Comparison of ENCODE assay signal across 1 cellular context in the genomic region with DNA sequence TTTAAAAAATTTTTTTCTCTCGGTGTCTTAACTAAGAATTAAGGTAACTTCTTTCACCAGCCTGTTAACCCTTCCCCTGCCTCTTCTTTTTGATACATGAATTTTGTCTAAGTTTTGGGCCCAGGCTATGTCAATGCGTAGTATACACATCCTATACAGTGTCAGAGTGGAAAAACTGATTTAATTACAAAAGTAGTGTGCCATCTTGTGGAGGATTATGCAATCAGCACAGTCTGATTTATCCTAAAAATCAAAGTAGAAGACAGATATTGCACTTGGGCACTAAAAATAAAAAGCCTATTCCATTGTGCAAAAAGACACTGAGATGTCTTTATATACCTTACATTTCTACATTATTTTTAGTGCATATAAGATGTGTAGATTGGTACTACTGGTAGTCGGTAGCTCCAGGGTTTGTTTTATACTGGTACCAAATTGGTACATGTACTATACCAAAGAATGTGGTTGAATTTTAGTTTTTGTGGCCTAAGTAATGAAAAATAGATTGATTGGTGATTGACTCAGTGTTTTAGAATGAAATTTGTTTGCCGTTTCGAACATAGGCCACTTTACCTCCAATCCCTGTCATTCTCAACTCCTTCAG.
A peak's percentile ranks its signal among the peaks of the same experiment; 100 is the strongest.
TF ChIP-seq lines count a peak whose summit lies in the region.

No MANE protein-coding gene starts in this region.

TF ChIP-seq in K562, 482 proteins besides CTCF, POLR2A, EP300 and RAD21 (continued from another document):
- TF ChIP-seq, protein P1, sequence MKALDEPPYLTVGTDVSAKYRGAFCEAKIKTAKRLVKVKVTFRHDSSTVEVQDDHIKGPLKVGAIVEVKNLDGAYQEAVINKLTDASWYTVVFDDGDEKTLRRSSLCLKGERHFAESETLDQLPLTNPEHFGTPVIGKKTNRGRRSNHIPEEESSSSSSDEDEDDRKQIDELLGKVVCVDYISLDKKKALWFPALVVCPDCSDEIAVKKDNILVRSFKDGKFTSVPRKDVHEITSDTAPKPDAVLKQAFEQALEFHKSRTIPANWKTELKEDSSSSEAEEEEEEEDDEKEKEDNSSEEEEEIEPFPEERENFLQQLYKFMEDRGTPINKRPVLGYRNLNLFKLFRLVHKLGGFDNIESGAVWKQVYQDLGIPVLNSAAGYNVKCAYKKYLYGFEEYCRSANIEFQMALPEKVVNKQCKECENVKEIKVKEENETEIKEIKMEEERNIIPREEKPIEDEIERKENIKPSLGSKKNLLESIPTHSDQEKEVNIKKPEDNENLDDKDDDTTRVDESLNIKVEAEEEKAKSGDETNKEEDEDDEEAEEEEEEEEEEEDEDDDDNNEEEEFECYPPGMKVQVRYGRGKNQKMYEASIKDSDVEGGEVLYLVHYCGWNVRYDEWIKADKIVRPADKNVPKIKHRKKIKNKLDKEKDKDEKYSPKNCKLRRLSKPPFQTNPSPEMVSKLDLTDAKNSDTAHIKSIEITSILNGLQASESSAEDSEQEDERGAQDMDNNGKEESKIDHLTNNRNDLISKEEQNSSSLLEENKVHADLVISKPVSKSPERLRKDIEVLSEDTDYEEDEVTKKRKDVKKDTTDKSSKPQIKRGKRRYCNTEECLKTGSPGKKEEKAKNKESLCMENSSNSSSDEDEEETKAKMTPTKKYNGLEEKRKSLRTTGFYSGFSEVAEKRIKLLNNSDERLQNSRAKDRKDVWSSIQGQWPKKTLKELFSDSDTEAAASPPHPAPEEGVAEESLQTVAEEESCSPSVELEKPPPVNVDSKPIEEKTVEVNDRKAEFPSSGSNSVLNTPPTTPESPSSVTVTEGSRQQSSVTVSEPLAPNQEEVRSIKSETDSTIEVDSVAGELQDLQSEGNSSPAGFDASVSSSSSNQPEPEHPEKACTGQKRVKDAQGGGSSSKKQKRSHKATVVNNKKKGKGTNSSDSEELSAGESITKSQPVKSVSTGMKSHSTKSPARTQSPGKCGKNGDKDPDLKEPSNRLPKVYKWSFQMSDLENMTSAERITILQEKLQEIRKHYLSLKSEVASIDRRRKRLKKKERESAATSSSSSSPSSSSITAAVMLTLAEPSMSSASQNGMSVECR (CRISPR knock-in tag; IDR thresholded peaks at IDR 0.05), result no peak
- 0 out of 2 replicates have a peak, but pooled peaks have one; percentile 20 for TF ChIP-seq HDAC2 (IDR thresholded peaks at IDR 0.05)
- 0 out of 2 replicates have a peak, but pooled peaks have one; percentile 14 for TF ChIP-seq JUND (IDR thresholded peaks at IDR 0.05; ENCODE audit: borderline replicate concordance, low read depth, low read length)
- no peak for TF ChIP-seq JUND (tag; IDR thresholded peaks at IDR 0.05; ENCODE audit: borderline replicate concordance, low read depth, low read length)
- TF ChIP-seq, protein P2, sequence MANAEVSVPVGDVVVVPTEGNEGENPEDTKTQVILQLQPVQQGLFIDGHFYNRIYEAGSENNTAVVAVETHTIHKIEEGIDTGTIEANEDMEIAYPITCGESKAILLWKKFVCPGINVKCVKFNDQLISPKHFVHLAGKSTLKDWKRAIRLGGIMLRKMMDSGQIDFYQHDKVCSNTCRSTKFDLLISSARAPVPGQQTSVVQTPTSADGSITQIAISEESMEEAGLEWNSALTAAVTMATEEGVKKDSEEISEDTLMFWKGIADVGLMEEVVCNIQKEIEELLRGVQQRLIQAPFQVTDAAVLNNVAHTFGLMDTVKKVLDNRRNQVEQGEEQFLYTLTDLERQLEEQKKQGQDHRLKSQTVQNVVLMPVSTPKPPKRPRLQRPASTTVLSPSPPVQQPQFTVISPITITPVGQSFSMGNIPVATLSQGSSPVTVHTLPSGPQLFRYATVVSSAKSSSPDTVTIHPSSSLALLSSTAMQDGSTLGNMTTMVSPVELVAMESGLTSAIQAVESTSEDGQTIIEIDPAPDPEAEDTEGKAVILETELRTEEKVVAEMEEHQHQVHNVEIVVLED (CRISPR knock-in tag; IDR thresholded peaks at IDR 0.05), result no peak
- TF ChIP-seq DIDO1 (tag; IDR thresholded peaks at IDR 0.05; ENCODE audit: low read depth), result no peak
- no peak for TF ChIP-seq FUS (optimal IDR thresholded peaks at IDR 0.05; ENCODE audit: low read depth, low read length)
- TF ChIP-seq U2AF2 (optimal IDR thresholded peaks at IDR 0.05; ENCODE audit: low read depth, low read length), result no peak
- TF ChIP-seq, protein P3, sequence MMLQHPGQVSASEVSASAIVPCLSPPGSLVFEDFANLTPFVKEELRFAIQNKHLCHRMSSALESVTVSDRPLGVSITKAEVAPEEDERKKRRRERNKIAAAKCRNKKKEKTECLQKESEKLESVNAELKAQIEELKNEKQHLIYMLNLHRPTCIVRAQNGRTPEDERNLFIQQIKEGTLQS (IDR thresholded peaks at IDR 0.05), result peak; percentile 58
- TF ChIP-seq, protein P3 (CRISPR knock-in tag; conservative IDR thresholded peaks at IDR 0.05), result no peak
- no peak for TF ChIP-seq WHSC1 (IDR thresholded peaks at IDR 0.05; ENCODE audit: low read length)
- TF ChIP-seq CEBPG (CRISPR knock-in tag; IDR thresholded peaks at IDR 0.05), result peak; percentile 39; the same call in 1 of the 2 replicates
- peak; percentile 93 for TF ChIP-seq CEBPG (tag; conservative IDR thresholded peaks at IDR 0.05 in 1 of 2, IDR thresholded peaks at IDR 0.05 in 1 of 2)
- no peak for TF ChIP-seq MIER1 (IDR thresholded peaks at IDR 0.05; ENCODE audit: low read depth)
- TF ChIP-seq, protein P4, sequence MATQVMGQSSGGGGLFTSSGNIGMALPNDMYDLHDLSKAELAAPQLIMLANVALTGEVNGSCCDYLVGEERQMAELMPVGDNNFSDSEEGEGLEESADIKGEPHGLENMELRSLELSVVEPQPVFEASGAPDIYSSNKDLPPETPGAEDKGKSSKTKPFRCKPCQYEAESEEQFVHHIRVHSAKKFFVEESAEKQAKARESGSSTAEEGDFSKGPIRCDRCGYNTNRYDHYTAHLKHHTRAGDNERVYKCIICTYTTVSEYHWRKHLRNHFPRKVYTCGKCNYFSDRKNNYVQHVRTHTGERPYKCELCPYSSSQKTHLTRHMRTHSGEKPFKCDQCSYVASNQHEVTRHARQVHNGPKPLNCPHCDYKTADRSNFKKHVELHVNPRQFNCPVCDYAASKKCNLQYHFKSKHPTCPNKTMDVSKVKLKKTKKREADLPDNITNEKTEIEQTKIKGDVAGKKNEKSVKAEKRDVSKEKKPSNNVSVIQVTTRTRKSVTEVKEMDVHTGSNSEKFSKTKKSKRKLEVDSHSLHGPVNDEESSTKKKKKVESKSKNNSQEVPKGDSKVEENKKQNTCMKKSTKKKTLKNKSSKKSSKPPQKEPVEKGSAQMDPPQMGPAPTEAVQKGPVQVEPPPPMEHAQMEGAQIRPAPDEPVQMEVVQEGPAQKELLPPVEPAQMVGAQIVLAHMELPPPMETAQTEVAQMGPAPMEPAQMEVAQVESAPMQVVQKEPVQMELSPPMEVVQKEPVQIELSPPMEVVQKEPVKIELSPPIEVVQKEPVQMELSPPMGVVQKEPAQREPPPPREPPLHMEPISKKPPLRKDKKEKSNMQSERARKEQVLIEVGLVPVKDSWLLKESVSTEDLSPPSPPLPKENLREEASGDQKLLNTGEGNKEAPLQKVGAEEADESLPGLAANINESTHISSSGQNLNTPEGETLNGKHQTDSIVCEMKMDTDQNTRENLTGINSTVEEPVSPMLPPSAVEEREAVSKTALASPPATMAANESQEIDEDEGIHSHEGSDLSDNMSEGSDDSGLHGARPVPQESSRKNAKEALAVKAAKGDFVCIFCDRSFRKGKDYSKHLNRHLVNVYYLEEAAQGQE (CRISPR knock-in tag; IDR thresholded peaks at IDR 0.05; ENCODE audit: low read depth), result no peak
- no peak for TF ChIP-seq NFIX (CRISPR knock-in tag; IDR thresholded peaks at IDR 0.05; ENCODE audit: low read depth)
- TF ChIP-seq KDM1A (IDR thresholded peaks at IDR 0.05), result peak; percentile 52 to 75; a peak in 2 of 4 replicates
- TF ChIP-seq RCOR1 (IDR thresholded peaks at IDR 0.05; ENCODE audit: borderline replicate concordance in 1 of 2, low read depth in 2 of 2, low read length in 2 of 2), result peak; percentile 16 to 56; a peak in 1 of 4 replicates
- TF ChIP-seq, protein P5, sequence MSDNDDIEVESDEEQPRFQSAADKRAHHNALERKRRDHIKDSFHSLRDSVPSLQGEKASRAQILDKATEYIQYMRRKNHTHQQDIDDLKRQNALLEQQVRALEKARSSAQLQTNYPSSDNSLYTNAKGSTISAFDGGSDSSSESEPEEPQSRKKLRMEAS (CRISPR knock-in tag; IDR thresholded peaks at IDR 0.05), result no peak
- no peak for TF ChIP-seq CCAR2 (IDR thresholded peaks at IDR 0.05; ENCODE audit: low read depth, low read length)
- no peak for TF ChIP-seq SRF (CRISPR knock-in tag; IDR thresholded peaks at IDR 0.05)
TF ChIP-seq in K562: peak in this region for 13.
